8 cellular contexts compared by ENCODE assay signal in the genomic region with DNA sequence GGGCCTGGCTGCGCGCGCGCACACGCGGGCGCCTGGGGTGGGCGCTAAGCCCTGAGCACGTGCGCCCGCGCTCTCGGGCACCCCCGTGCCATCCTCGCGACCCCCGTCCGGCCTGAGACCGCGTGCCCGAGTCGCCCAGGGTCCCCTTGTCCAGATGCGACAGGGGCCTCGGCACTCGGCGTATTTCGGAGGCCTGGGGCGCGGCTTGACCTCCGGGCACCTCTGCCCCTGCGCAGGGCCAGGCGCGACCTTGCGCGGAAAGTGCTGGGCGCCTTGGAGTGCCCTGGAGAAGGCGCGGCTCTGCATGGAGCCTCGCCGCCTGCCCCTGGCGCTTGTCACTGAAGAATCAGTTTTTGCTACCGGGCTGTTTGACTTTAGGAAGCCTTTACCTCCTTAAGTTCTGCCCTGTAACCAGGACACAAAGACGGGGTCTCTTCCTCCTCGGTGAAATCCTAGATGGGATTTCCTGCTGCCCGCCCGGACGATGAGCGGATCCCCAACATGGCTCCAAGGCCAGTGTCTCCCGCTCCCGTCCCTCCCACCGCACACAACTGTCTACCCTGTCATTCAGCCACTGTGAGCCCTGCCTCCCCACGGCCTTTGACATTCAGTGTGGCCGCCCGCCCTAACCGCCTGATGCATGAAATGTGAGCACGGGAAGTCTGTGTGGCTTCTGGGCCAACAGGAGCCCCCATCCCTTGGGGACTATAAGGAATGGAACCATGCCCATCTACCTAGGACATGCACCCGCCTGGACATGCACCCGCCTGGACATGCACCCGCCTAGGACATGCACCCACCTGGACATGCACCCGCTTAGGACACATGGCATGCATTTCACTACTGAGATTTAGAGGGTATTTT. TPM values are rescaled to one million over a fixed set of nuclear protein-coding genes. Genes with fewer than 3 reads are reported as not detected.
DNase-seq lines count a peak whose midpoint lies in the region; ATAC-seq and TF ChIP-seq lines count a peak whose summit lies in the region.

No MANE protein-coding gene starts in this region.

- peaks cover 40% of the 10 kb centered on the region for H3K4me1 Mint-ChIP-seq in brain

- H3K27ac ChIP-seq in lower lobe of right lung = peak overlapping the region; percentile 84
- no peak overlapping the region for H3K27ac ChIP-seq in urinary bladder (ENCODE audit: low read depth)

- H3K27me3 ChIP-seq in lower lobe of right lung (ENCODE audit: low read depth) = no peaks in the 10 kb centered on the region

- H3K4me1 ChIP-seq in lower lobe of right lung = peaks cover 16% of the 10 kb centered on the region
- H3K4me1 ChIP-seq in urinary bladder (ENCODE audit: insufficient read depth) = no peaks in the 10 kb centered on the region

- H3K27ac Mint-ChIP-seq in brain = peak overlapping the region in 2 of 5 experiments; percentile 42 to 62

- peak; percentile 12 for DNase-seq in activated naive CD4-positive, alpha-beta T cell treated with Interleukin-2 at 50 U/mL for 16 hours
- DNase-seq in activated naive CD4-positive, alpha-beta T cell treated with anti-CD3 and anti-CD28 coated beads, Interleukin-2, amount 50 U/mL, for 16 hours = no peak
- DNase-seq in lower lobe of right lung = peak; percentile 59
- no peak for DNase-seq in GM20000 (ENCODE audit: low spot score)
- DNase-seq in NCI-H526 treated with DMSO at 0.1 percent for 48 hours (lab: John Stamatoyannopoulos, UW) = no peak

- intact Hi-C loops in lower lobe of right lung (cut with DNase I) = no loop called here

- WGBS in urinary bladder = 17% methylated on average over 60 of the region's 60 CpGs

- peaks cover 11% of the 10 kb centered on the region for H3K36me3 Mint-ChIP-seq in brain

- peaks cover 0 to 9% (median 5%) of the 10 kb centered on the region in 5 experiments for H3K9me3 Mint-ChIP-seq in brain

- no peaks in the 10 kb centered on the region for H3K9me3 ChIP-seq in lower lobe of right lung

- H3K4me3 Mint-ChIP-seq in brain = peak overlapping the region; percentile 76 to 86 (median 81)

- TF ChIP-seq CTCF in brain (conservative IDR thresholded peaks at IDR 0.05) (no peak), lower lobe of right lung (IDR thresholded peaks at IDR 0.05) (no peak), GM20000 (IDR thresholded peaks at IDR 0.05; ENCODE audit: extremely low read depth, missing control alignments) (no peak)

- H3K4me3 ChIP-seq in lower lobe of right lung (peak overlapping the region; percentile 88), urinary bladder (ENCODE audit: low read depth, low read length) (peak overlapping the region; percentile 71)

- H3K36me3 ChIP-seq in lower lobe of right lung (no peaks in the 10 kb centered on the region), urinary bladder (ENCODE audit: insufficient read depth) (no peaks in the 10 kb centered on the region)

- peaks cover 31% of the 10 kb centered on the region for H3K27me3 Mint-ChIP-seq in brain

- ATAC-seq in lower lobe of right lung (peak; percentile 31 to 37), HG02642 (IDR thresholded peaks at IDR 0.05; ENCODE audit: poor library complexity, unreplicated experiment) (no peak)

RNA-seq across cellular contexts. Expression of a gene that starts 1.1 kb away (rescaled TPM):
- polyA plus RNA-seq in brain (ENCODE audit: insufficient read depth, low read depth, low replicate concordance) = 72.6 TPM
- 14.1 TPM for total RNA-seq in lower lobe of right lung
- total RNA-seq in urinary bladder = 4.8 TPM
- polyA plus RNA-seq in urinary bladder = 13.6 TPM

RNA-seq across cellular contexts. Expression of a gene that starts 23.2 kb away (rescaled TPM):
- polyA plus RNA-seq in brain (ENCODE audit: insufficient read depth, low read depth, low replicate concordance) (16.2 TPM), urinary bladder (6.5 TPM)
- total RNA-seq in lower lobe of right lung (15.5 TPM), urinary bladder (13.2 TPM)

Comparison
In these comparisons a context has a peak if more than half of its experiments do, and no peak if none do; other contexts are left out.
1. DNase-seq: peak in activated naive CD4-positive, alpha-beta T cell treated with Interleukin-2 at 50 U/mL for 16 hours (single experiment) and lower lobe of right lung (single experiment); none in activated naive CD4-positive, alpha-beta T cell treated with anti-CD3 and anti-CD28 coated beads, Interleukin-2, amount 50 U/mL, for 16 hours (single experiment), GM20000 (single experiment) and NCI-H526 treated with DMSO at 0.1 percent for 48 hours (single experiment).